1 cellular context compared by ENCODE assay signal in genomic region chr11:23556163-23556750, GRCh38.
TF ChIP-seq lines count a peak whose summit lies in the region.

No MANE protein-coding gene starts in this region.

TF ChIP-seq in WTC11, 78 proteins besides CTCF, POLR2A, EP300 and RAD21 (continued from another document):
- TF ChIP-seq SMAD4 (CRISPR knock-in tag; IDR thresholded peaks at IDR 0.05) (no peak), USF1 (CRISPR knock-in tag; IDR thresholded peaks at IDR 0.05) (no peak), STAT6 (CRISPR knock-in tag; conservative IDR thresholded peaks at IDR 0.05; ENCODE audit: low read depth) (no peak), ZNF512 (CRISPR knock-in tag; IDR thresholded peaks at IDR 0.05; ENCODE audit: borderline replicate concordance) (no peak), PREB (CRISPR knock-in tag; IDR thresholded peaks at IDR 0.05; ENCODE audit: borderline replicate concordance) (no peak), ATF2 (CRISPR knock-in tag; IDR thresholded peaks at IDR 0.05; ENCODE audit: borderline replicate concordance, low read depth) (no peak), ERG (CRISPR knock-in tag; IDR thresholded peaks at IDR 0.05) (no peak), PRDM15 (CRISPR knock-in tag; IDR thresholded peaks at IDR 0.05) (no peak), ZMAT4 (CRISPR knock-in tag; IDR thresholded peaks at IDR 0.05) (no peak)
